Comparison of ENCODE assay signal across 1 cellular context in genomic region chr7:128103498-128104108, GRCh38.
TF ChIP-seq lines count a peak whose summit lies in the region.

No MANE protein-coding gene starts in this region.

TF ChIP-seq in HepG2, 621 proteins besides CTCF, POLR2A, EP300 and RAD21 (continued from another document and continues in another):
- TF ChIP-seq HNRNPL (IDR thresholded peaks at IDR 0.05; ENCODE audit: low read depth, low read length) (peak; percentile 73; the same call in 1 of the 2 replicates), ZNF225 (CRISPR knock-in tag; IDR thresholded peaks at IDR 0.05) (no peak), TFE3 (CRISPR knock-in tag; IDR thresholded peaks at IDR 0.05) (peak; percentile 57; the same call in 1 of the 2 replicates), DBP (CRISPR knock-in tag; IDR thresholded peaks at IDR 0.05; ENCODE audit: not compliant biosample characterization) (no peak), ZNF564 (CRISPR knock-in tag; IDR thresholded peaks at IDR 0.05) (peak; percentile 85), SRF (IDR thresholded peaks at IDR 0.05; ENCODE audit: low read depth, low read length) (no peak), MAF1 (CRISPR knock-in tag; IDR thresholded peaks at IDR 0.05; ENCODE audit: borderline replicate concordance) (peak; percentile 68; the same call in 1 of the 2 replicates), PHF5A (CRISPR knock-in tag; IDR thresholded peaks at IDR 0.05; ENCODE audit: low read depth, unreplicated experiment) (peak; percentile 79), SMAD1 (CRISPR knock-in tag; IDR thresholded peaks at IDR 0.05; ENCODE audit: borderline replicate concordance, low read depth) (no peak; the same call in 1 of the 2 replicates), ZNF639 (CRISPR knock-in tag; conservative IDR thresholded peaks at IDR 0.05) (no peak; the same call in 1 of the 2 replicates), TERF1 (CRISPR knock-in tag; IDR thresholded peaks at IDR 0.05) (no peak), ZNF101 (CRISPR knock-in tag; IDR thresholded peaks at IDR 0.05; ENCODE audit: borderline replicate concordance, low read depth) (no peak), NPAS2 (CRISPR knock-in tag; IDR thresholded peaks at IDR 0.05; ENCODE audit: borderline replicate concordance) (no peak), ZNF20 (CRISPR knock-in tag; IDR thresholded peaks at IDR 0.05) (no peak), ZBTB39 (CRISPR knock-in tag; IDR thresholded peaks at IDR 0.05) (no peak), NR2F1 (CRISPR knock-in tag; IDR thresholded peaks at IDR 0.05) (peak; percentile 49 to 60; a peak in 3 of 4 replicates), ZSCAN9 (CRISPR knock-in tag; IDR thresholded peaks at IDR 0.05; ENCODE audit: borderline replicate concordance) (no peak), ZNF3 (CRISPR knock-in tag; IDR thresholded peaks at IDR 0.05) (0 out of 2 replicates have a peak, but pooled peaks have one; percentile 41), MTA3 (CRISPR knock-in tag; IDR thresholded peaks at IDR 0.05) (no peak), ZNF709 (CRISPR knock-in tag; IDR thresholded peaks at IDR 0.05) (no peak; the same call in 1 of the 2 replicates), CREM (IDR thresholded peaks at IDR 0.05) (no peak), CREM (CRISPR knock-in tag; IDR thresholded peaks at IDR 0.05) (no peak), ZNF431 (CRISPR knock-in tag; IDR thresholded peaks at IDR 0.05; ENCODE audit: borderline replicate concordance, low read depth) (no peak), NR3C1 (CRISPR knock-in tag; IDR thresholded peaks at IDR 0.05) (no peak), ZNF329 (CRISPR knock-in tag; IDR thresholded peaks at IDR 0.05; ENCODE audit: low read depth) (no peak), TCF12 (IDR thresholded peaks at IDR 0.05) (no peak), TCF12 (CRISPR knock-in tag; IDR thresholded peaks at IDR 0.05) (0 out of 2 replicates have a peak, but pooled peaks have one; percentile 23), STAG1 (CRISPR knock-in tag; IDR thresholded peaks at IDR 0.05) (no peak), ZNF337 (CRISPR knock-in tag; IDR thresholded peaks at IDR 0.05; ENCODE audit: borderline replicate concordance, low read depth) (0 out of 2 replicates have a peak, but pooled peaks have one; percentile 35), ZNF513 (CRISPR knock-in tag; conservative IDR thresholded peaks at IDR 0.05) (no peak), ZNF879 (CRISPR knock-in tag; IDR thresholded peaks at IDR 0.05) (no peak), RELA (CRISPR knock-in tag; IDR thresholded peaks at IDR 0.05) (no peak), MXI1 (IDR thresholded peaks at IDR 0.05; ENCODE audit: borderline replicate concordance, low read depth, low read length) (peak; percentile 13; the same call in 1 of the 3 replicates), ZNF550 (CRISPR knock-in tag; IDR thresholded peaks at IDR 0.05; ENCODE audit: borderline replicate concordance) (no peak), ZZZ3 (CRISPR knock-in tag; IDR thresholded peaks at IDR 0.05; ENCODE audit: borderline replicate concordance) (no peak), SKIL (CRISPR knock-in tag; IDR thresholded peaks at IDR 0.05; ENCODE audit: borderline replicate concordance) (peak; percentile 55), ZFP82 (CRISPR knock-in tag; IDR thresholded peaks at IDR 0.05; ENCODE audit: borderline replicate concordance) (no peak), BCLAF1 (IDR thresholded peaks at IDR 0.05) (no peak), ZEB1 (IDR thresholded peaks at IDR 0.05; ENCODE audit: insufficient replicate concordance, low read depth) (no peak), THYN1 (CRISPR knock-in tag; IDR thresholded peaks at IDR 0.05; ENCODE audit: borderline replicate concordance, low read depth) (no peak), POGZ (CRISPR knock-in tag; IDR thresholded peaks at IDR 0.05) (peak; percentile 93), ARID4A (CRISPR knock-in tag; IDR thresholded peaks at IDR 0.05; ENCODE audit: borderline replicate concordance) (peak; percentile 71; the same call in 1 of the 2 replicates), ZNF292 (CRISPR knock-in tag; IDR thresholded peaks at IDR 0.05; ENCODE audit: borderline replicate concordance, low read depth) (no peak; the same call in 1 of the 2 replicates), JUND (CRISPR knock-in tag; IDR thresholded peaks at IDR 0.05) (peak; percentile 67; the same call in 1 of the 2 replicates), YEATS2 (CRISPR knock-in tag; IDR thresholded peaks at IDR 0.05; ENCODE audit: borderline replicate concordance) (0 out of 2 replicates have a peak, but pooled peaks have one; percentile 22)
